ENCODE assay signal across 8 cellular contexts in the genomic region with DNA sequence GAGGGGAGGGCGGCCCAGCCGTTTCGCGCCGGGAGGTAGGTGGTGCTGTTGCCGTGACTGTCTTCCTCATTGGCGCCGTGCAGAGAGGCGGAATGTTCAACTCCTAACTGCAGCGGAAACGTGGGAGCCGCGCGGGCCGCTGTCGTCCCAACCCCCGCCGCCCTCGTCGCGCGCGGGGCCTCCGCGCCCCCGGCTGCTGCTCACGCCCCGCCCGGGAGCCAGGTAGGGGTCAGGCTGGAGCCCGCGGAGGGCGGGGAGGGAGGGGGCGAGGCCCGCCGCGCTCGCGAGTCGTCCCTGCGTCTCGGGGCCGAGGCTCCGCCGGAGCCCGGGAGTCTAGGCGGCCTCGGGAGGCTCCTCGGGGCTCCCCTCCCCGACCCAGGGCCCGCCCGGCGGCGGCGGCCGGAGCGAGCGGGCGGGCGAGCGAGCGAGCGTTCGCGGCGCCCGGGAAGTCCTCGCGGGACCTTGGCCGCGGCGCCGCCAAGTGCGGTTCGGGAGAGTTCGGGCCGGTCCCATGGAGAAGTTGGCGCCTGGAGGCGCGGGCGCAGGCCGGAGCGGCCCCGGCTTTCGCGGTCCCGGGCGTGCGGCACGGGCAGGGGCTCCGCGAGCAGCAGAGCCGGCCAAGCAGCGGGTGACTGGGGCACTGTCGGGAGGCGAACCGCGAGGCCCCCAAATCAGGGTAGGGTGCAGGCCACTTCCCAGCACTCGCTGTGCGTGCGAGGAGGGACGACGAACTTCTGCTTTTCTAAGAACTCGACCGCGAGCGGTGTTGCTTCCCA. TPM values are rescaled to one million over a fixed set of nuclear protein-coding genes. Genes with fewer than 3 reads are reported as not detected.
DNase-seq lines count a peak whose midpoint lies in the region; ATAC-seq and TF ChIP-seq lines count a peak whose summit lies in the region.

A gene (plus strand): TSS at position 66 of the 776 bp plus-strand sequence. CDS start 15,186 bp downstream, outside the sequence.

- POLR2A ChIA-PET in RWPE1 (lab: Yijun Ruan, JAX; ENCODE audit: low non-redundant PET), result no interaction called here

- CTCF ChIA-PET in RWPE1 (lab: Yijun Ruan, JAX), result no interaction called here

- intact Hi-C loops in upper lobe of right lung (cut with DNase I), result no loop called here

- peak within 1 kb of the TSS; percentile 81 for H3K9ac ChIP-seq in HUES48 (ENCODE audit: low read depth, low read length)

- H3K4me3 ChIP-seq in HUES48 (ENCODE audit: low read depth, low read length), result peak within 1 kb of the TSS; percentile 92
- peak within 1 kb of the TSS; percentile 67 to 89 for H3K4me3 ChIP-seq in gastroesophageal sphincter
- H3K4me3 ChIP-seq in neutrophil (ENCODE audit: low read depth in 1 of 2, low read length in 1 of 2), result peak within 1 kb of the TSS; percentile 72 to 89
- H3K4me3 ChIP-seq in upper lobe of right lung, result peak within 1 kb of the TSS; percentile 73

- DNase-seq in Daoy (ENCODE audit: low read depth) (peak; percentile 80), RWPE1 (ENCODE audit: low spot score) (peak; percentile 37), upper lobe of right lung (peak; percentile 88)
- DNase-seq in activated gamma-delta T cell treated with anti-CD3 and anti-CD28 coated beads, Interleukin-2, amount 50 U/mL, for 16 hours (ENCODE audit: low read depth), result peak; percentile 27

- H3K4me1 ChIP-seq in HUES48 (ENCODE audit: control insufficient read depth, insufficient read depth, low read length) (peaks cover 7% of the 10 kb centered on the region), gastroesophageal sphincter (peaks cover 8 to 62% (median 10%) of the 10 kb centered on the region in 3 donors), neutrophil (ENCODE audit: control insufficient read depth in 1 of 2, insufficient read depth in 1 of 2, low read depth in 1 of 2, low read length in 1 of 2) (peaks cover 13 to 17% of the 10 kb centered on the region in 2 experiments), upper lobe of right lung (peaks cover 14% of the 10 kb centered on the region)

- H3K36me3 ChIP-seq in HUES48 (ENCODE audit: control insufficient read depth, insufficient read depth, low read length), result no peaks in the 10 kb centered on the region
- H3K36me3 ChIP-seq in gastroesophageal sphincter, result no peaks in the 10 kb centered on the region
- no peaks in the 10 kb centered on the region for H3K36me3 ChIP-seq in neutrophil
- H3K36me3 ChIP-seq in upper lobe of right lung, result no peaks in the 10 kb centered on the region

- 0% methylated on average over 12 of the region's 106 CpGs; no CpG with 5 or more reads in 1 of the 2 donors for WGBS in gastroesophageal sphincter (ENCODE audit: low coverage in 1 of 2), 2 donors

- TF ChIP-seq CTCF in RWPE1 (conservative IDR thresholded peaks at IDR 0.05; ENCODE audit: low read depth) (peak; percentile 63), gastroesophageal sphincter (IDR thresholded peaks at IDR 0.05) (peak; percentile 10 to 82 (median 60)), neutrophil (IDR thresholded peaks at IDR 0.05) (peak; percentile 40), upper lobe of right lung (IDR thresholded peaks at IDR 0.05) (peak; percentile 46)

- H3K27me3 ChIP-seq in HUES48 (ENCODE audit: control insufficient read depth, insufficient read depth, low read length), result peaks cover 9% of the 10 kb centered on the region
- no peaks in the 10 kb centered on the region for H3K27me3 ChIP-seq in gastroesophageal sphincter
- peaks cover 43% of the 10 kb centered on the region for H3K27me3 ChIP-seq in neutrophil
- H3K27me3 ChIP-seq in upper lobe of right lung, result no peaks in the 10 kb centered on the region

- peak; percentile 71 to 86 for TF ChIP-seq POLR2A in gastroesophageal sphincter (IDR thresholded peaks at IDR 0.05)

- H3K27ac ChIP-seq in HUES48 (ENCODE audit: low read depth, low read length) (peak within 1 kb of the TSS; percentile 66), RWPE1 (peak within 1 kb of the TSS; percentile 87), gastroesophageal sphincter (peak within 1 kb of the TSS; percentile 92 to 99 (median 98)), neutrophil (peak within 1 kb of the TSS; percentile 18), upper lobe of right lung (peak within 1 kb of the TSS; percentile 90)

- no peak for TF ChIP-seq EP300 in gastroesophageal sphincter (IDR thresholded peaks at IDR 0.05)

- H3K9me3 ChIP-seq in HUES48 (ENCODE audit: control insufficient read depth, insufficient read depth, low read length) (no peaks in the 10 kb centered on the region), gastroesophageal sphincter (no peaks in the 10 kb centered on the region), neutrophil (no peaks in the 10 kb centered on the region), upper lobe of right lung (no peaks in the 10 kb centered on the region)

- ATAC-seq in GM21423 (IDR thresholded peaks at IDR 0.05; ENCODE audit: unreplicated experiment), result peak; percentile 51
- peak; percentile 92 for ATAC-seq in gastroesophageal sphincter
- ATAC-seq in upper lobe of right lung, result peak; percentile 89

RNA-seq across cellular contexts. Expression of the gene that starts here (rescaled TPM):
- 27.4 and 27.7 TPM in 2 replicates for total RNA-seq in Daoy (2014; rRNA removed; shearing (Covaris generic))
- total RNA-seq in gastroesophageal sphincter, result 100 to 1,000 TPM; 318 to 496 (median 327) TPM
- total RNA-seq in upper lobe of right lung, result 52.0 TPM

Comparison
In these comparisons a context has a peak if more than half of its experiments do, and no peak if none do; other contexts are left out.
1. Peak in every context shown above with its lines: DNase-seq, ATAC-seq, H3K4me3 ChIP-seq and H3K27ac ChIP-seq.
2. DNase-seq: peak in every context shown above with its lines; median percentile 88 in upper lobe of right lung; 80 in Daoy; 37 in RWPE1; 27 in activated gamma-delta T cell treated with anti-CD3 and anti-CD28 coated beads, Interleukin-2, amount 50 U/mL, for 16 hours.
3. H3K27ac ChIP-seq: peak in every context shown above with its lines; median percentile 98 in gastroesophageal sphincter; 90 in upper lobe of right lung; 87 in RWPE1; 66 in HUES48; 18 in neutrophil.